Comparison of ENCODE assay signal across 11 cellular contexts in genomic region chr2:173184031-173185004, GRCh38.
A peak's percentile ranks its signal among the peaks of the same experiment; 100 is the strongest.
DNase-seq lines count a peak whose midpoint lies in the region; ATAC-seq, FAIRE-seq and TF ChIP-seq lines count a peak whose summit lies in the region.
"Had no signal": no experiment of that assay in that cellular context is flagged by ENCODE, and none has a peak within 500 bp of the region (broad histone marks: within the 10 kb centered on the region; RNA-seq: fewer than 3 reads in every experiment).

No MANE protein-coding gene starts in this region.

- H3K36me3 Mint-ChIP-seq in GM23338 (ENCODE audit: low read depth), result peaks cover 5% of the 10 kb centered on the region; the same call in 2 of the 3 replicates
- H3K36me3 Mint-ChIP-seq in activated T-cell treated with anti-CD3 and anti-CD28 coated beads, Interleukin-2, amount 50 U/mL, for 72 hours (ENCODE audit: insufficient read depth in 2 of 2), result no peaks in the 10 kb centered on the region

- TF ChIP-seq POLR2A in sigmoid colon (IDR thresholded peaks at IDR 0.05), result no peak

- H3F3A ChIP-seq in GM23338 (replicated peaks; ENCODE audit: low read depth), result no peaks in the 10 kb centered on the region

- H3K9me2 ChIP-seq in GM23338 (ENCODE audit: insufficient read depth), result no peaks in the 10 kb centered on the region

- H3K27me3 Mint-ChIP-seq in GM23338 (ENCODE audit: insufficient read depth, low read depth, poor library complexity), result no peaks in the 10 kb centered on the region
- H3K27me3 Mint-ChIP-seq in activated T-cell treated with anti-CD3 and anti-CD28 coated beads, Interleukin-2, amount 50 U/mL, for 72 hours (ENCODE audit: low read depth), result no peaks in the 10 kb centered on the region
- H3K27me3 Mint-ChIP-seq in stimulated activated naive CD8-positive, alpha-beta T cell treated with anti-CD3 and anti-CD28 coated beads, Interleukin-15, amount 100 ng/mL, for 72 hours, result no peaks in the 10 kb centered on the region

- no peak overlapping the region for H2AFZ ChIP-seq in GM23338

- H3K9me3 Mint-ChIP-seq in GM23338, result peaks cover 8% of the 10 kb centered on the region; the same call in 2 of the 3 replicates
- no peaks in the 10 kb centered on the region for H3K9me3 Mint-ChIP-seq in activated T-cell treated with anti-CD3 and anti-CD28 coated beads, Interleukin-2, amount 50 U/mL, for 72 hours
- H3K9me3 Mint-ChIP-seq in stimulated activated naive CD8-positive, alpha-beta T cell treated with anti-CD3 and anti-CD28 coated beads, Interleukin-15, amount 100 ng/mL, for 72 hours, result no peaks in the 10 kb centered on the region
- H3K9me3 Mint-ChIP-seq: activated T-helper 2 cell treated with anti-CD3 and anti-CD28 coated beads, Interferon-gamma antibody, Interleukin-2, Interleukin-4, amounts not matched to agents 10 μg/mL and 5 μg/mL and 100 μg/mL, durations not matched to agents 14 hours and 24 hours and 36 hours had no signal

- TF ChIP-seq CTCF in GM23338 (conservative IDR thresholded peaks at IDR 0.05; ENCODE audit: low read depth in 2 of 2) (no peak), sigmoid colon (IDR thresholded peaks at IDR 0.05) (no peak), D721Med (IDR thresholded peaks at IDR 0.05; ENCODE audit: insufficient read depth, missing control alignments) (no peak)

- peaks cover 27% of the 10 kb centered on the region for H3K4me1 Mint-ChIP-seq in GM23338
- H3K4me1 Mint-ChIP-seq in activated T-cell treated with anti-CD3 and anti-CD28 coated beads, Interleukin-2, amount 50 U/mL, for 72 hours (ENCODE audit: low read depth), result no peaks in the 10 kb centered on the region
- peaks cover 5% of the 10 kb centered on the region for H3K4me1 Mint-ChIP-seq in stimulated activated naive CD8-positive, alpha-beta T cell treated with anti-CD3 and anti-CD28 coated beads, Interleukin-15, amount 100 ng/mL, for 72 hours

- H3K36me3 ChIP-seq in GM23338 (ENCODE audit: insufficient read depth) (no peaks in the 10 kb centered on the region), sigmoid colon (peaks cover 0 to 2% (median 0%) of the 10 kb centered on the region in 4 donors)
- H3K36me3 ChIP-seq: lower lobe of right lung had no signal

- no peak overlapping the region for H3K4me2 ChIP-seq in GM23338

- no peaks in the 10 kb centered on the region for H3K27me3 ChIP-seq in GM23338 (ENCODE audit: insufficient read depth)
- H3K27me3 ChIP-seq in sigmoid colon, result no peaks in the 10 kb centered on the region

- H3K4me1 ChIP-seq in GM23338 (ENCODE audit: insufficient read depth) (peaks cover 24% of the 10 kb centered on the region), sigmoid colon (peaks cover 0 to 58% (median 45%) of the 10 kb centered on the region in 4 donors)

- peak overlapping the region; percentile 46 for H3K27ac Mint-ChIP-seq in GM23338
- no peak overlapping the region for H3K27ac Mint-ChIP-seq in activated T-cell treated with anti-CD3 and anti-CD28 coated beads, Interleukin-2, amount 50 U/mL, for 72 hours
- no peak overlapping the region for H3K27ac Mint-ChIP-seq in stimulated activated naive CD8-positive, alpha-beta T cell treated with anti-CD3 and anti-CD28 coated beads, Interleukin-15, amount 100 ng/mL, for 72 hours
- H3K27ac Mint-ChIP-seq: activated T-helper 2 cell treated with anti-CD3 and anti-CD28 coated beads, Interferon-gamma antibody, Interleukin-2, Interleukin-4, amounts not matched to agents 10 μg/mL and 5 μg/mL and 100 μg/mL, durations not matched to agents 14 hours and 24 hours and 36 hours had no signal

- peak; percentile 96 for ATAC-seq in GM23338
- ATAC-seq in activated T-cell treated with anti-CD3 and anti-CD28 coated beads, Interleukin-2, amount 50 U/mL, for 72 hours (replicated peaks in 1 of 2), result no peak
- ATAC-seq in stimulated activated naive CD8-positive, alpha-beta T cell treated with anti-CD3 and anti-CD28 coated beads, Interleukin-15, amount 100 ng/mL, for 72 hours, result no peak

- H3K9me3 ChIP-seq in sigmoid colon, result peaks cover 0 to 3% (median 0%) of the 10 kb centered on the region in 4 donors
- H3K9me3 ChIP-seq: lower lobe of right lung had no signal

- DNase-seq in GM23338 (ENCODE audit: low spot score) (peak; percentile 74), UCSD-AML1 (lab: John Stamatoyannopoulos, UW; ENCODE audit: unreplicated experiment) (peak; percentile 17), glomerular visceral epithelial cell (ENCODE audit: extremely low spot score) (peak; percentile 94), sigmoid colon (peak; percentile 81), D721Med (ENCODE audit: insufficient read length, low spot score) (no peak)
- no peak for DNase-seq in activated CD4-positive, CD25-positive, alpha-beta regulatory T cell (lab: John Stamatoyannopoulos, UW)
- no peak for DNase-seq in activated T-cell treated with anti-CD3 and anti-CD28 coated beads, Interleukin-2, amount 50 U/mL, for 72 hours
- no peak for DNase-seq in stimulated activated naive CD8-positive, alpha-beta T cell treated with anti-CD3 and anti-CD28 coated beads, Interleukin-15, amount 100 ng/mL, for 72 hours
- DNase-seq: lower lobe of right lung, RPMI8226 had no signal

- TF ChIP-seq EP300 in sigmoid colon (IDR thresholded peaks at IDR 0.05), result peak in 1 of 4 donors; percentile 39

- H3K4me3 ChIP-seq in GM23338 (no peak overlapping the region), sigmoid colon (no peak overlapping the region)
- H3K4me3 ChIP-seq: lower lobe of right lung had no signal

- peak overlapping the region; percentile 79 for H3K27ac ChIP-seq in GM23338 (ENCODE audit: low read depth)
- peak overlapping the region; percentile 66 to 82 (median 78) for H3K27ac ChIP-seq in sigmoid colon
- H3K27ac ChIP-seq: lower lobe of right lung had no signal

- H4K20me1 ChIP-seq in GM23338 (replicated peaks; ENCODE audit: insufficient read depth), result no peaks in the 10 kb centered on the region

- H3K79me2 ChIP-seq in GM23338 (replicated peaks; ENCODE audit: insufficient read depth), result no peaks in the 10 kb centered on the region

- FAIRE-seq in D721Med (lab: Jason Lieb, UNC), result no peak

- H3K4me3 Mint-ChIP-seq in GM23338, result no peak overlapping the region
- H3K4me3 Mint-ChIP-seq in activated T-cell treated with anti-CD3 and anti-CD28 coated beads, Interleukin-2, amount 50 U/mL, for 72 hours, result no peak overlapping the region
- H3K4me3 Mint-ChIP-seq in stimulated activated naive CD8-positive, alpha-beta T cell treated with anti-CD3 and anti-CD28 coated beads, Interleukin-15, amount 100 ng/mL, for 72 hours, result no peak overlapping the region

- WGBS in sigmoid colon, 2 donors, result 77 to 81% methylated on average over 11 of the region's 11 CpGs

- intact Hi-C loops in sigmoid colon (cut with DNase I), result no loop called here

TF ChIP-seq in GM23338, 12 proteins besides CTCF, POLR2A, EP300 and RAD21:
- TF ChIP-seq, protein P1, sequence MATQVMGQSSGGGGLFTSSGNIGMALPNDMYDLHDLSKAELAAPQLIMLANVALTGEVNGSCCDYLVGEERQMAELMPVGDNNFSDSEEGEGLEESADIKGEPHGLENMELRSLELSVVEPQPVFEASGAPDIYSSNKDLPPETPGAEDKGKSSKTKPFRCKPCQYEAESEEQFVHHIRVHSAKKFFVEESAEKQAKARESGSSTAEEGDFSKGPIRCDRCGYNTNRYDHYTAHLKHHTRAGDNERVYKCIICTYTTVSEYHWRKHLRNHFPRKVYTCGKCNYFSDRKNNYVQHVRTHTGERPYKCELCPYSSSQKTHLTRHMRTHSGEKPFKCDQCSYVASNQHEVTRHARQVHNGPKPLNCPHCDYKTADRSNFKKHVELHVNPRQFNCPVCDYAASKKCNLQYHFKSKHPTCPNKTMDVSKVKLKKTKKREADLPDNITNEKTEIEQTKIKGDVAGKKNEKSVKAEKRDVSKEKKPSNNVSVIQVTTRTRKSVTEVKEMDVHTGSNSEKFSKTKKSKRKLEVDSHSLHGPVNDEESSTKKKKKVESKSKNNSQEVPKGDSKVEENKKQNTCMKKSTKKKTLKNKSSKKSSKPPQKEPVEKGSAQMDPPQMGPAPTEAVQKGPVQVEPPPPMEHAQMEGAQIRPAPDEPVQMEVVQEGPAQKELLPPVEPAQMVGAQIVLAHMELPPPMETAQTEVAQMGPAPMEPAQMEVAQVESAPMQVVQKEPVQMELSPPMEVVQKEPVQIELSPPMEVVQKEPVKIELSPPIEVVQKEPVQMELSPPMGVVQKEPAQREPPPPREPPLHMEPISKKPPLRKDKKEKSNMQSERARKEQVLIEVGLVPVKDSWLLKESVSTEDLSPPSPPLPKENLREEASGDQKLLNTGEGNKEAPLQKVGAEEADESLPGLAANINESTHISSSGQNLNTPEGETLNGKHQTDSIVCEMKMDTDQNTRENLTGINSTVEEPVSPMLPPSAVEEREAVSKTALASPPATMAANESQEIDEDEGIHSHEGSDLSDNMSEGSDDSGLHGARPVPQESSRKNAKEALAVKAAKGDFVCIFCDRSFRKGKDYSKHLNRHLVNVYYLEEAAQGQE (IDR thresholded peaks at IDR 0.05; ENCODE audit: unreplicated experiment), result no peak
- TF ChIP-seq EZH2 (IDR thresholded peaks at IDR 0.05; ENCODE audit: low read depth, unreplicated experiment) (no peak), ZNF114 (CRISPR knock-in tag; IDR thresholded peaks at IDR 0.05) (no peak), POLR2AphosphoS5 (IDR thresholded peaks at IDR 0.05; ENCODE audit: low read depth) (no peak), JUNB (IDR thresholded peaks at IDR 0.05; ENCODE audit: unreplicated experiment) (no peak), CREB1 (CRISPR knock-in tag; IDR thresholded peaks at IDR 0.05; ENCODE audit: low read depth) (no peak), NANOG (IDR thresholded peaks at IDR 0.05; ENCODE audit: borderline replicate concordance) (no peak)
TF ChIP-seq in GM23338: peak in this region for 0.

Comparison
In these comparisons a context has a peak if more than half of its experiments do, and no peak if none do; other contexts are left out.
1. DNase-seq: peak in GM23338 (single experiment), UCSD-AML1 (single experiment), glomerular visceral epithelial cell (single experiment) and sigmoid colon (single experiment); none in activated CD4-positive, CD25-positive, alpha-beta regulatory T cell (0 of 4), activated T-cell treated with anti-CD3 and anti-CD28 coated beads, Interleukin-2, amount 50 U/mL, for 72 hours (0 of 2), stimulated activated naive CD8-positive, alpha-beta T cell treated with anti-CD3 and anti-CD28 coated beads, Interleukin-15, amount 100 ng/mL, for 72 hours (0 of 2) and D721Med (single experiment).